8 cellular contexts compared by ENCODE assay signal in the genomic region with DNA sequence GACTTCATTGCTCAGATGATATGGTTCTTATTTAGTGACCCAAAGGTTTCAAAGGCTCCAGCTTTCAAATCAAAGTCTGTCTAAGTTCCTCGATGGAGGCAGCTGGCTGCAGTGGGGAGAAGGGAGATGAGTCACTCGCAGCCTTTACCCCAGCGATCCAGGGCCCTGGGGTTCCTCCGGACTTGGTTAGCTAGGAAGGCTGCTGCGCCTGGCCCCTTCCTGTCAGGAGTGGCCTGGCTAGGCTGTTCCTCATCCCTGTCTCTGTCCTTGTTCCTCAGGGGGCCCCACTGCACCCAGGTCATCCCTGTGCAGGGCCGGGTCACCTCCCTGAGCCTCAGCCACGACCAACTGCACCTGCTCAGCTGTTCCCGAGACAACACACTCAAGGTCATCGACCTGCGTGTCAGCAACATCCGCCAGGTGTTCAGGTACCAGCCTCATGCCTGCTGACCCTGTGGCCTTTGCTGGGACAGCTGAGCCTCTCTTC. TPM values are rescaled to one million over a fixed set of nuclear protein-coding genes. Genes with fewer than 3 reads are reported as not detected.
A peak's percentile ranks its signal among the peaks of the same experiment; 100 is the strongest.
DNase-seq lines count a peak whose midpoint lies in the region; ATAC-seq, FAIRE-seq and TF ChIP-seq lines count a peak whose summit lies in the region.

No MANE protein-coding gene starts in this region.

- H3K27me3 Mint-ChIP-seq in activated naive CD4-positive, alpha-beta T cell treated with anti-CD3 and anti-CD28 coated beads for 36 hours (ENCODE audit: low read depth), result no peaks in the 10 kb centered on the region
- H3K27me3 Mint-ChIP-seq in T-helper 17 cell, result no peaks in the 10 kb centered on the region

- H3K4me1 Mint-ChIP-seq in activated naive CD4-positive, alpha-beta T cell treated with anti-CD3 and anti-CD28 coated beads for 36 hours (ENCODE audit: low read depth), result peaks cover 5% of the 10 kb centered on the region
- peaks cover 23% of the 10 kb centered on the region for H3K4me1 Mint-ChIP-seq in T-helper 17 cell

- no peak for FAIRE-seq in D721Med (lab: Jason Lieb, UNC)

- no peaks in the 10 kb centered on the region for H3K9me3 Mint-ChIP-seq in activated naive CD4-positive, alpha-beta T cell treated with anti-CD3 and anti-CD28 coated beads for 36 hours

- H3K36me3 Mint-ChIP-seq in activated naive CD4-positive, alpha-beta T cell treated with anti-CD3 and anti-CD28 coated beads for 36 hours (ENCODE audit: low read depth), result peaks cover 24% of the 10 kb centered on the region
- H3K36me3 Mint-ChIP-seq in T-helper 17 cell (ENCODE audit: low read depth), result peaks cover 3% of the 10 kb centered on the region

- no peak overlapping the region for H3K4me3 ChIP-seq in tibial nerve

- no peak overlapping the region for H3K4me3 Mint-ChIP-seq in activated naive CD4-positive, alpha-beta T cell treated with anti-CD3 and anti-CD28 coated beads for 36 hours
- peak overlapping the region; percentile 31 for H3K4me3 Mint-ChIP-seq in T-helper 17 cell

- CTCF ChIA-PET in activated naive CD4-positive, alpha-beta T cell treated with anti-CD3 and anti-CD28 coated beads for 36 hours (lab: Charles Lee), result interaction anchor here (1.3 to 5.6 kb wide), 3 partner anchors 12 to 350 kb away, joined by 4 to 61 read pairs (median 6); no protein-coding TSS in a partner anchor

- H3K4me1 ChIP-seq in tibial nerve, result peaks cover 0 to 34% (median 10%) of the 10 kb centered on the region in 4 donors

- DNase-seq in activated naive CD4-positive, alpha-beta T cell treated with anti-CD3 and anti-CD28 coated beads for 36 hours, result no peak
- no peak for DNase-seq in activated naive CD4-positive, alpha-beta T cell (lab: John Stamatoyannopoulos, UW)
- DNase-seq in T-helper 17 cell, result no peak
- DNase-seq in left lobe of liver (ENCODE audit: low spot score), result no peak
- no peak for DNase-seq in tibial nerve (ENCODE audit: low spot score in 2 of 2)
- no peak for DNase-seq in D721Med (ENCODE audit: insufficient read length, low spot score)
- no peak for DNase-seq in kidney tubule cell (ENCODE audit: low spot score)

- no peak for TF ChIP-seq POLR2A in tibial nerve (IDR thresholded peaks at IDR 0.05)

- H3K27ac Mint-ChIP-seq in activated naive CD4-positive, alpha-beta T cell treated with anti-CD3 and anti-CD28 coated beads for 36 hours, result peak overlapping the region; percentile 36
- peak overlapping the region; percentile 71 for H3K27ac Mint-ChIP-seq in T-helper 17 cell

- TF ChIP-seq CTCF in tibial nerve (IDR thresholded peaks at IDR 0.05) (no peak), D721Med (IDR thresholded peaks at IDR 0.05; ENCODE audit: insufficient read depth, missing control alignments) (no peak)

- 72% methylated on average over 7 to 11 of the region's 11 CpGs for WGBS in tibial nerve, 2 donors

- no peak for ATAC-seq in T-helper 17 cell
- peak; percentile 61 for ATAC-seq in left lobe of liver
- ATAC-seq in GM21619 (IDR thresholded peaks at IDR 0.05; ENCODE audit: unreplicated experiment), result no peak

- H3K27ac ChIP-seq in tibial nerve, result peak overlapping the region in 3 of 4 donors; percentile 11 to 54 (median 47)

- no peaks in the 10 kb centered on the region for H3K9me3 ChIP-seq in T-helper 17 cell (ENCODE audit: control insufficient read depth, low read length, poor library complexity, severe bottlenecking)
- no peaks in the 10 kb centered on the region for H3K9me3 ChIP-seq in tibial nerve

- peaks cover 0 to 50% (median 0%) of the 10 kb centered on the region in 3 donors for H3K36me3 ChIP-seq in tibial nerve

- intact Hi-C loops in activated naive CD4-positive, alpha-beta T cell treated with anti-CD3 and anti-CD28 coated beads for 36 hours (cut with micrococcal nuclease), result no loop called here

- no peak for TF ChIP-seq EP300 in tibial nerve (IDR thresholded peaks at IDR 0.05)

- no peaks in the 10 kb centered on the region for H3K27me3 ChIP-seq in tibial nerve

RNA-seq across cellular contexts. Expression of a gene that starts 13.9 kb away (rescaled TPM):
- total RNA-seq in activated naive CD4-positive, alpha-beta T cell treated with anti-CD3 and anti-CD28 coated beads for 36 hours, result 100 to 1,000 TPM; 105 to 114 TPM
- total RNA-seq in T-helper 17 cell (100 to 1,000 TPM in 1 of 2 donors, 10 to 100 TPM in 1; 95.4 to 121 TPM), left lobe of liver (23.4 TPM), tibial nerve (10 to 100 TPM; 26.9 to 60.0 (median 36.6) TPM)

RNA-seq across cellular contexts. Expression of a gene that starts 34.3 kb away (rescaled TPM):
- total RNA-seq in activated naive CD4-positive, alpha-beta T cell treated with anti-CD3 and anti-CD28 coated beads for 36 hours, result 10 to 100 TPM; 11.9 to 12.0 TPM
- total RNA-seq in T-helper 17 cell (10 to 100 TPM; 12.9 to 17.7 TPM), left lobe of liver (493 TPM), tibial nerve (10 to 100 TPM; 19.4 to 31.5 (median 23.7) TPM)

Comparison
In these comparisons a context has a peak if more than half of its experiments do, and no peak if none do; other contexts are left out.
1. RNA of a gene that starts 34.3 kb away (total RNA-seq): 493 TPM in left lobe of liver (single experiment); 19.4 to 31.5 TPM in tibial nerve, 12.9 to 17.7 TPM in T-helper 17 cell and 11.9 to 12.0 TPM in activated naive CD4-positive, alpha-beta T cell treated with anti-CD3 and anti-CD28 coated beads for 36 hours; every median in the first group is over 10 times any median in the second.